9 cellular contexts compared by ENCODE assay signal in the genomic region with DNA sequence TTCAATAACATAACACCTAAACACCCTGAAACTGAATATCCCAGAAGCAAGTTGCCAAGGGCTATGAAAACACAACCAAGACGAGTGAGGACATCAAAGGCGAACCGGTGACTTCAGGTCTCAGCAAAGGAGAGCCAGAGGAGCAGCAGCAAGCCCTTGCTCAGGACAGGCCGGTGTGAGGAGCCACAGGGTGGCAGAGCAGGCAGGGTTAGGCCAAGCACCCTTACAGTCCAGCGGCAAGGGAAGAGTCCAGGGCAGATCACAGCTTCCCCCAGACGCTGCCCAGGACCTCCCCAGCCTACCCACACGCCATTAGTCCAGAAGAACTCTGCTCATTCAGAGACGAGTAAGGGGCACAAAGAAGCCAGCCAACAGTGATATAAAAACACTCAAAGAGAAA. TPM values are rescaled to one million over a fixed set of nuclear protein-coding genes. Genes with fewer than 3 reads are reported as not detected.
DNase-seq lines count a peak whose midpoint lies in the region; ATAC-seq, FAIRE-seq and TF ChIP-seq lines count a peak whose summit lies in the region.
"Not testable (repeated sequence)": the region's sequence is repeated elsewhere in the genome, so short reads cannot be mapped to it uniquely, and the experiment has no call there.
"Had no signal": no experiment of that assay in that cellular context is flagged by ENCODE, and none has a peak within 500 bp of the region (broad histone marks: within the 10 kb centered on the region; RNA-seq: fewer than 3 reads in every experiment).

No MANE protein-coding gene starts in this region.

- CTCF ChIA-PET in PC-3 (lab: Charles Lee); K562 (lab: Yijun Ruan, JAX; ENCODE audit: low intra/inter-chr PET ratio): not testable (repeated sequence)

- H3K4me3 ChIP-seq in PC-3 (ENCODE audit: low read length); K562; heart left ventricle; lower lobe of right lung: not testable (repeated sequence)

- intact Hi-C loops in PC-3 (cut with micrococcal nuclease); K562 (cut with micrococcal nuclease); heart left ventricle (cut with DNase I); left colon (cut with DNase I, micrococcal nuclease); lower lobe of right lung (cut with DNase I); sciatic nerve (cut with DNase I): not testable (repeated sequence)

- H3K79me2 ChIP-seq in PC-3 (ENCODE audit: low read length); K562 (ENCODE audit: control insufficient read depth, insufficient read depth, low read length): not testable (repeated sequence)

- not testable (repeated sequence) for TF ChIP-seq CTCF in PC-3 (conservative IDR thresholded peaks at IDR 0.05; ENCODE audit: low read depth, low read length); K562 (IDR thresholded peaks at IDR 0.05 in 2 of 3, conservative IDR thresholded peaks at IDR 0.05 in 1 of 3; ENCODE audit: insufficient read depth in 2 of 3, low read depth in 1 of 3, low read length in 3 of 3); heart left ventricle (IDR thresholded peaks at IDR 0.05); lower lobe of right lung (IDR thresholded peaks at IDR 0.05)

- H3K4me1 ChIP-seq in PC-3 (ENCODE audit: insufficient read depth, low read length); K562 (replicated peaks in 1 of 2; ENCODE audit: control insufficient read depth in 2 of 2, insufficient read depth in 2 of 2, low read length in 2 of 2); heart left ventricle; lower lobe of right lung: not testable (repeated sequence)

- H3K36me3 ChIP-seq in PC-3 (ENCODE audit: low read depth, low read length); K562 (ENCODE audit: control insufficient read depth, insufficient read depth, low read length); heart left ventricle; lower lobe of right lung: not testable (repeated sequence)

- TF ChIP-seq EP300 in K562 (IDR thresholded peaks at IDR 0.05; ENCODE audit: low read length): not testable (repeated sequence)

- not testable (repeated sequence) for H3K9me1 ChIP-seq in K562 (ENCODE audit: control insufficient read depth, insufficient read depth, low read length)

- H3K27ac ChIP-seq in PC-3 (ENCODE audit: low read length); K562 (ENCODE audit: extremely low read depth, low read depth, low read length); heart left ventricle; lower lobe of right lung: not testable (repeated sequence)

- FAIRE-seq in K562 (lab: Jason Lieb, UNC): peak; percentile 56

- H3K4me2 ChIP-seq in PC-3 (ENCODE audit: low read length); K562 (ENCODE audit: insufficient read depth, low read length): not testable (repeated sequence)

- H3F3A ChIP-seq in PC-3 (ENCODE audit: low read length, unreplicated experiment): not testable (repeated sequence)

- 50% methylated on average over 1 of the region's 8 CpGs for WGBS in K562 (ENCODE audit: insufficient coverage, low coverage, missing lambda C conversion rate)
- 60 to 77% (median 69%) methylated on average over 1 to 3 of the region's 8 CpGs for WGBS in heart left ventricle, 4 donors

- H4K20me1 ChIP-seq in PC-3 (ENCODE audit: low read length); K562 (replicated peaks; ENCODE audit: control insufficient read depth, insufficient read depth, low read length): not testable (repeated sequence)

- H3K9ac ChIP-seq in PC-3 (ENCODE audit: low read length); K562 (ENCODE audit: insufficient read depth in 1 of 2, low read depth in 2 of 2, low read length in 2 of 2): not testable (repeated sequence)

- ATAC-seq in PC-3: peak; percentile 61
- peak; percentile 85 for ATAC-seq in K562
- ATAC-seq in heart left ventricle: peak in 3 of 4 donors; percentile 85 to 89 (median 88)
- peak; percentile 51 for ATAC-seq in left colon
- ATAC-seq in lower lobe of right lung: peak; percentile 85 to 93
- ATAC-seq in sciatic nerve: peak; percentile 60

- BruUV-seq in PC-3 (replicated peaks; lab: Mats Ljungman, UMichigan); K562 (replicated peaks; lab: Mats Ljungman, UMichigan): not testable (repeated sequence)

- H3K27me3 ChIP-seq in PC-3 (ENCODE audit: low read length); K562 (ENCODE audit: control insufficient read depth in 2 of 2, insufficient read depth in 2 of 2, low read length in 2 of 2); heart left ventricle; lower lobe of right lung (ENCODE audit: low read depth): not testable (repeated sequence)

- H3K9me3 ChIP-seq in PC-3 (ENCODE audit: low read length); K562 (replicated peaks; ENCODE audit: control insufficient read depth, insufficient read depth, low read depth, low read length); heart left ventricle; lower lobe of right lung: not testable (repeated sequence)

- not testable (repeated sequence) for TF ChIP-seq RAD21 in K562 (CRISPR knock-in tag; conservative IDR thresholded peaks at IDR 0.05 in 1 of 2, IDR thresholded peaks at IDR 0.05 in 1 of 2)

- not testable (repeated sequence) for H2AFZ ChIP-seq in PC-3 (ENCODE audit: low read length); K562 (ENCODE audit: low read depth, low read length)

- POLR2A ChIA-PET in PC-3 (lab: Charles Lee; ENCODE audit: unreplicated experiment); K562 (lab: Yijun Ruan, JAX): not testable (repeated sequence)

- not testable (repeated sequence) for H3K9me2 ChIP-seq in PC-3 (replicated peaks; ENCODE audit: low read length)

- in situ Hi-C loops in K562 (cut with MboI): loop anchor here (25.0 kb wide), 1 partner anchor 467 kb away; no protein-coding TSS in a partner anchor

- not testable (repeated sequence) for TF ChIP-seq POLR2A in K562 (conservative IDR thresholded peaks at IDR 0.05); heart left ventricle (IDR thresholded peaks at IDR 0.05)

- not testable (repeated sequence) for DNase-seq in PC-3; K562 (ENCODE audit: extremely low read depth in 1 of 4, low spot score in 3 of 4); heart left ventricle; left colon; lower lobe of right lung; sciatic nerve (ENCODE audit: low spot score)

RNA-seq across cellular contexts. Expression of a gene that starts 27.5 kb away (rescaled TPM):
- 15.1 and 16.4 TPM in 2 replicates for total RNA-seq in PC-3 (2014; rRNA removed)
- total RNA-seq in K562 (2011; cell fraction: chromatin; rRNA removed; ENCODE audit: low replicate concordance): 114 and 182 TPM in 2 replicates
- total RNA-seq in K562 (2011; cell fraction: nucleolus; rRNA removed): 129 and 134 TPM in 2 replicates
- 113 and 123 TPM in 2 replicates for total RNA-seq in K562 (2011; cell fraction: nucleoplasm; rRNA removed)
- 55.2 and 67.6 TPM in 2 replicates for total RNA-seq in K562 (2014; rRNA removed)
- 16.8 and 18.7 TPM in 2 replicates for total RNA-seq in K562 (2014; rRNA removed; fragmentation: Illumina TruSeq; extraction: Trizol)
- total RNA-seq in K562 (2015; rRNA removed; fragmentation: Illumina TruSeq; extraction: Trizol): 35.2 and 37.8 TPM in 2 replicates
- 49.5 and 50.6 TPM in 2 replicates for total RNA-seq in K562 (2021)
- 54.3 and 76.9 TPM in 2 replicates for polyA plus RNA-seq in K562 (2011; rRNA removed)
- 138 and 194 TPM in 2 replicates for polyA plus RNA-seq in K562 (2011; cell fraction: cytosol; rRNA removed)
- polyA plus RNA-seq in K562 (2011; cell fraction: nucleus; rRNA removed): 125 and 205 TPM in 2 replicates
- polyA plus RNA-seq in K562 (2012): 81.4 and 86.4 TPM in 2 replicates
- polyA plus RNA-seq in K562 (2014; fragmentation: Illumina TruSeq; extraction: Trizol): 18.4 and 35.6 TPM in 2 replicates
- 1 to 10 TPM; 1.3 to 1.7 TPM for polyA plus RNA-seq in K562 (2014; fragmentation: Nextera tagmentation; extraction: Ambion mirVana)
- polyA plus RNA-seq in K562 (2014; rRNA removed): 42.0 and 46.5 TPM in 2 replicates
- 44.8 and 55.6 TPM in 2 replicates for polyA minus RNA-seq in K562 (2011; rRNA and poly(A)+ RNA removed)
- 94.8 and 130 TPM in 2 replicates for polyA minus RNA-seq in K562 (2011; cell fraction: cytosol; rRNA and poly(A)+ RNA removed)
- 89.0 and 106 TPM in 2 replicates for polyA minus RNA-seq in K562 (2011; cell fraction: nucleus; rRNA and poly(A)+ RNA removed)
- total RNA-seq in heart left ventricle: 1 to 10 TPM; 2.1 to 9.4 (median 4.6) TPM
- 1 to 10 TPM; 1.8 to 8.3 TPM for polyA plus RNA-seq in heart left ventricle
- 10 to 100 TPM; 10.1 to 12.2 TPM for total RNA-seq in left colon
- 16.2 TPM for total RNA-seq in lower lobe of right lung
- 5.8 TPM for total RNA-seq in sciatic nerve

RNA-seq across cellular contexts. Expression of a gene that starts 27.7 kb away (rescaled TPM):
- 7.8 and 10.8 TPM in 2 replicates for total RNA-seq in PC-3 (2014; rRNA removed)
- total RNA-seq in K562 (2011; cell fraction: chromatin; rRNA removed; ENCODE audit: low replicate concordance): 118 and 124 TPM in 2 replicates
- total RNA-seq in K562 (2011; cell fraction: nucleolus; rRNA removed): 77.7 and 87.2 TPM in 2 replicates
- total RNA-seq in K562 (2011; cell fraction: nucleoplasm; rRNA removed): 81.8 and 110 TPM in 2 replicates
- total RNA-seq in K562 (2014; rRNA removed): 12.1 and 12.9 TPM in 2 replicates
- total RNA-seq in K562 (2014; rRNA removed; fragmentation: Illumina TruSeq; extraction: Trizol): 14.2 and 16.9 TPM in 2 replicates
- 14.8 and 16.8 TPM in 2 replicates for total RNA-seq in K562 (2015; rRNA removed; fragmentation: Illumina TruSeq; extraction: Trizol)
- 10.0 and 10.8 TPM in 2 replicates for total RNA-seq in K562 (2021)
- 28.1 and 35.4 TPM in 2 replicates for polyA plus RNA-seq in K562 (2011; rRNA removed)
- polyA plus RNA-seq in K562 (2011; cell fraction: cytosol; rRNA removed): 13.0 and 26.1 TPM in 2 replicates
- polyA plus RNA-seq in K562 (2011; cell fraction: nucleus; rRNA removed): 30.3 and 45.3 TPM in 2 replicates
- polyA plus RNA-seq in K562 (2012): 13.2 and 18.9 TPM in 2 replicates
- polyA plus RNA-seq in K562 (2014; fragmentation: Illumina TruSeq; extraction: Trizol): 12.2 and 13.4 TPM in 2 replicates
- 10 to 100 TPM in 1 of 2 experiments, 1 to 10 TPM in 1; 9.0 to 13.3 TPM for polyA plus RNA-seq in K562 (2014; fragmentation: Nextera tagmentation; extraction: Ambion mirVana)
- 14.9 and 16.9 TPM in 2 replicates for polyA plus RNA-seq in K562 (2014; rRNA removed)
- 61.6 and 72.6 TPM in 2 replicates for polyA minus RNA-seq in K562 (2011; rRNA and poly(A)+ RNA removed)
- 16.9 and 22.1 TPM in 2 replicates for polyA minus RNA-seq in K562 (2011; cell fraction: cytosol; rRNA and poly(A)+ RNA removed)
- polyA minus RNA-seq in K562 (2011; cell fraction: nucleus; rRNA and poly(A)+ RNA removed): 75.1 and 126 TPM in 2 replicates
- 1 to 10 TPM; 1.6 to 5.9 (median 3.7) TPM for total RNA-seq in heart left ventricle
- 1 to 10 TPM; 2.2 to 4.5 TPM for polyA plus RNA-seq in heart left ventricle
- total RNA-seq in left colon: 10 to 100 TPM; 20.2 to 38.0 TPM
- total RNA-seq in lower lobe of right lung: 18.6 TPM
- 3.3 TPM for total RNA-seq in sciatic nerve

RNA-seq across cellular contexts. Expression of a gene that starts 45.8 kb away (rescaled TPM):
- total RNA-seq in PC-3 (2014; rRNA removed): 1.6 TPM in 1 of 2 replicates, not detected in the other
- not detected in 2 replicates for total RNA-seq in K562 (2011; cell fraction: chromatin; rRNA removed; ENCODE audit: low replicate concordance)
- not detected in 2 replicates for total RNA-seq in K562 (2011; cell fraction: nucleolus; rRNA removed)
- total RNA-seq in K562 (2011; cell fraction: nucleoplasm; rRNA removed): not detected in 2 replicates
- total RNA-seq in K562 (2014; rRNA removed): not detected in 2 replicates
- total RNA-seq in K562 (2014; rRNA removed; fragmentation: Illumina TruSeq; extraction: Trizol): not detected in 2 replicates
- total RNA-seq in K562 (2015; rRNA removed; fragmentation: Illumina TruSeq; extraction: Trizol): not detected in 2 replicates
- total RNA-seq in K562 (2021): 1.7 and 1.8 TPM in 2 replicates
- 0.11 TPM in 1 of 2 replicates, not detected in the other for polyA plus RNA-seq in K562 (2011; rRNA removed)
- polyA plus RNA-seq in K562 (2011; cell fraction: cytosol; rRNA removed): 0.51 and 0.55 TPM in 2 replicates
- 0.13 and 0.26 TPM in 2 replicates for polyA plus RNA-seq in K562 (2011; cell fraction: nucleus; rRNA removed)
- polyA plus RNA-seq in K562 (2012): 0.21 and 0.33 TPM in 2 replicates
- polyA plus RNA-seq in K562 (2014; fragmentation: Illumina TruSeq; extraction: Trizol): not detected in 2 replicates
- polyA plus RNA-seq in K562 (2014; fragmentation: Nextera tagmentation; extraction: Ambion mirVana): not detected
- polyA plus RNA-seq in K562 (2014; rRNA removed): 0.23 TPM in 1 of 2 replicates, not detected in the other
- polyA minus RNA-seq in K562 (2011; rRNA and poly(A)+ RNA removed): not detected in 2 replicates
- polyA minus RNA-seq in K562 (2011; cell fraction: cytosol; rRNA and poly(A)+ RNA removed): not detected in 2 replicates
- polyA minus RNA-seq in K562 (2011; cell fraction: nucleus; rRNA and poly(A)+ RNA removed): not detected in 2 replicates
- total RNA-seq in heart left ventricle: 100 to 1,000 TPM in 2 of 9 donors, 10 to 100 TPM in 3, 1 to 10 TPM in 4; 3.9 to 108 (median 12.6) TPM
- 10 to 100 TPM in 1 of 2 donors, 1 to 10 TPM in 1; 9.2 to 16.0 TPM for polyA plus RNA-seq in heart left ventricle
- total RNA-seq in left colon: 100 to 1,000 TPM in 1 of 2 donors, 10 to 100 TPM in 1; 61.1 to 115 TPM
- 144 TPM for total RNA-seq in lower lobe of right lung
- 261 TPM for total RNA-seq in sciatic nerve
- total RNA-seq: A673; CD8-positive, alpha-beta T cell had no signal
- polyA plus RNA-seq: CD14-positive monocyte had no signal
